ENCODE assay signal across 12 cellular contexts in the genomic region with DNA sequence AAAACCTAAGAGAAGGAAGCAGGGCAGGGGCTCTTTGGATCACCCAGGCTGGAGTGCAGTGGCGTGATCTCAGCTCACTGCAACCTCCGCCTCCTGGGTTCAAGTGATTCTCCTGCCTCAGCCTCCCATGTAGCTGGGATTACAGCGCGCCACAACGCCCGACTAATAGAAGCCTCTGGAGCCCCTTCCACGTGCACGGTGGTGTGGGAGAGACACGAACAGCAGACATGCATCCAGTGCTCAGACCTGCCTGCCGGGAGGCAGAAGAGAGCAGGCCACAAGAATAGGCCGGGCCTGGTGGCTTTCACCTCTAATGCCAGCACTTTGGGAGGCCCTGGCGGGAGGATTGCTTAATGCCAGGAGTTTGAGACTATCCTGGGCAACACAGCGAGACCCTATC.
"Had no signal": no experiment of that assay in that cellular context is flagged by ENCODE, and none has a peak within 500 bp of the region (broad histone marks: within the 10 kb centered on the region; RNA-seq: fewer than 3 reads in every experiment).

No MANE protein-coding gene starts in this region.

- H3K4me3 ChIP-seq: breast epithelium, mucosa of descending colon, SJSA1, testis had no signal

- DNase-seq: activated CD4-positive, alpha-beta T cell treated with anti-CD3 and anti-CD28 coated beads, Interleukin-2, amount 10 ng/mL, durations not matched to agents 7 days and 5 days; activated naive CD4-positive, alpha-beta T cell treated with Interleukin-2 at 50 U/mL for 16 hours; activated naive CD8-positive, alpha-beta T cell treated with anti-CD3 and anti-CD28 coated beads, Interleukin-2, amount 50 U/mL, for 24 hours; immature natural killer cell; mammary epithelial cell; naive thymus-derived CD8-positive, alpha-beta T cell; small intestine; stimulated activated naive CD8-positive, alpha-beta T cell treated with anti-CD3 and anti-CD28 coated beads, Interleukin-15, Interleukin-2, amounts not matched to agents 100 U/mL and 50 U/mL, for 24 hours; testis had no signal

- H3K27me3 ChIP-seq: breast epithelium, SJSA1, testis had no signal

- H3K9me3 ChIP-seq: breast epithelium, mucosa of descending colon, SJSA1, testis had no signal

- H3K36me3 ChIP-seq: breast epithelium had no signal

- H3K4me1 ChIP-seq: testis had no signal

- H3K27ac ChIP-seq: SJSA1, testis had no signal

- ATAC-seq: activated naive CD8-positive, alpha-beta T cell treated with anti-CD3 and anti-CD28 coated beads, Interleukin-2, amount 50 U/mL, for 24 hours; mucosa of descending colon; naive thymus-derived CD8-positive, alpha-beta T cell; stimulated activated naive CD8-positive, alpha-beta T cell treated with anti-CD3 and anti-CD28 coated beads, Interleukin-15, Interleukin-2, amounts not matched to agents 100 U/mL and 50 U/mL, for 24 hours had no signal
